Comparison of ENCODE assay signal across 21 cellular contexts in the genomic region with DNA sequence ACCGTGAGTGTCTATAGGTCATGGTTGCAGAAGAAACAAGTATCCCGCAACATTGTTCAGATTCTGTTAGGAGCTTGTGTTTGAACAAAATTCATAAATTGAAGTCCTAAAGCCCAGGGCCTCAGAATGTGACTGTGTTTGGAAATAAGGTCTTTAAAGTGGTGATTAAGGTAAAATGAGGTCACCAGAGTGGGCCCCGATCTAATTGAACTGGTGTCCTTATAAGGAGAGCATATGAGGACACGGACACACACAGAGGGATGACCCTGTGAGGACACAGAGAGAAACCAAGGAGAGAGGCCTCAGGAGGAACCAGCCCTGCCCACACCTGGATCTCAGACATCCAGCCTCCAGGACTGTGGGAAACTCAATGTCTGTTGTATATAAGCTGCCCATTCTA.
"Had no signal": no experiment of that assay in that cellular context is flagged by ENCODE, and none has a peak within 500 bp of the region (broad histone marks: within the 10 kb centered on the region; RNA-seq: fewer than 3 reads in every experiment).

No MANE protein-coding gene starts in this region.

- H3K36me3 ChIP-seq: upper lobe of right lung had no signal

- H3K4me3 Mint-ChIP-seq: naive B cell; nephron; stimulated activated naive B cell treated with anti-CD40 and anti-IgM and Interleukin-4, amounts not matched to agents 10 μg/mL and 1 μg/mL and 100 μg/mL, for 72 hours; stimulated activated naive CD8-positive, alpha-beta T cell treated with anti-CD3 and anti-CD28 coated beads, Interleukin-15, amount 100 ng/mL, for 72 hours had no signal

- H3K9ac ChIP-seq: parathyroid adenoma had no signal

- H3K4me1 ChIP-seq: parathyroid adenoma, psoas muscle, right lobe of liver, testis, tibial nerve, upper lobe of right lung had no signal

- H3K27ac ChIP-seq: dorsolateral prefrontal cortex, heart left ventricle, parathyroid adenoma, psoas muscle, right lobe of liver, testis, tibial nerve, upper lobe of right lung had no signal

- ATAC-seq: heart left ventricle; left colon; left ventricle myocardium superior; psoas muscle; right lobe of liver; stimulated activated naive B cell treated with anti-CD40 and anti-IgM and Interleukin-4, amounts not matched to agents 10 μg/mL and 1 μg/mL and 100 μg/mL, for 72 hours; stimulated activated naive CD8-positive, alpha-beta T cell treated with anti-CD3 and anti-CD28 coated beads, Interleukin-15, amount 100 ng/mL, for 72 hours; upper lobe of right lung had no signal

- H3K27me3 ChIP-seq: dorsolateral prefrontal cortex, heart left ventricle, right lobe of liver, testis, tibial nerve, upper lobe of right lung had no signal

- H3K4me1 Mint-ChIP-seq: stimulated activated naive CD8-positive, alpha-beta T cell treated with anti-CD3 and anti-CD28 coated beads, Interleukin-15, amount 100 ng/mL, for 72 hours had no signal

- H3K27ac Mint-ChIP-seq: nephron; stimulated activated naive B cell treated with anti-CD40 and anti-IgM and Interleukin-4, amounts not matched to agents 10 μg/mL and 1 μg/mL and 100 μg/mL, for 72 hours had no signal

- H3K4me3 ChIP-seq: dorsolateral prefrontal cortex, heart left ventricle, lung, psoas muscle, right lobe of liver, testis, tibial nerve, upper lobe of right lung had no signal

- DNase-seq: cortex of kidney; dorsolateral prefrontal cortex; effector CD8-positive, alpha-beta T cell; heart left ventricle; hippocampal formation; left colon; left ventricle myocardium superior; naive B cell; psoas muscle; retina; right lobe of liver; stimulated activated CD4-positive, alpha-beta T cell treated with anti-CD3 and anti-CD28 coated beads, Interleukin-2, amount 100 ng/mL, for 24 hours; stimulated activated CD4-positive, alpha-beta T cell treated with anti-CD3 and anti-CD28 coated beads, Interleukin-4, amount 100 ng/mL, for 4 hours; stimulated activated naive B cell treated with anti-CD40 and anti-IgM and Interleukin-4, amounts not matched to agents 10 μg/mL and 1 μg/mL and 100 μg/mL, for 72 hours; stimulated activated naive CD8-positive, alpha-beta T cell treated with anti-CD3 and anti-CD28 coated beads, Interleukin-15, amount 100 ng/mL, for 72 hours; testis; upper lobe of right lung had no signal

- H3K9me3 ChIP-seq: psoas muscle, right lobe of liver, testis, upper lobe of right lung had no signal

- H2AFZ ChIP-seq: parathyroid adenoma had no signal

- H3K79me2 ChIP-seq: parathyroid adenoma had no signal

- H3K27me3 Mint-ChIP-seq: naive B cell; stimulated activated naive B cell treated with anti-CD40 and anti-IgM and Interleukin-4, amounts not matched to agents 10 μg/mL and 1 μg/mL and 100 μg/mL, for 72 hours; stimulated activated naive CD8-positive, alpha-beta T cell treated with anti-CD3 and anti-CD28 coated beads, Interleukin-15, amount 100 ng/mL, for 72 hours had no signal
